Comparison of ENCODE assay signal across 35 cellular contexts in the genomic region with DNA sequence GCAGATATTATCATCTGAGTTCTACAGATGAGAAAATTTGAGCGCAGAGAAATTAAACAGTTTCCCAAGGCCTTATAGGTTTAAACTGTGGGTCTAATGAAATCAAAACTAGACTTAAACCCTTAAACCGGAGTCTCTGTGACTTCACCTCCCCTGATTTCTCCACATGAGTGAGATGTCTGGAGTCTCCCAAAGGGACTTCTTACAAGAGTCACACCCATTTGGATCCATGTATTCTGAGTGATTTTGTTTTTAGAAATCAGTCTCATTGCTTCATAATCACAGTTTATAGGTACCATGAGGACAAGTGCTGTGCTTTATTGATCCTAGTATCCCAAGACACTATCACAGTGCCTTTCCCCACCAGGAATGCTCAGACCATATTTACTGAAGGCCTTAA.
"Had no signal": no experiment of that assay in that cellular context is flagged by ENCODE, and none has a peak within 500 bp of the region (broad histone marks: within the 10 kb centered on the region; RNA-seq: fewer than 3 reads in every experiment).

No MANE protein-coding gene starts in this region.

- H3K9me3 Mint-ChIP-seq: activated B cell treated with CpG ODN at 0.5 μM for 24 hours; activated CD4-positive, alpha-beta memory T cell treated with anti-CD3 and anti-CD28 coated beads for 36 hours; activated CD8-positive, alpha-beta T cell treated with anti-CD3 and anti-CD28 coated beads for 36 hours; activated naive CD4-positive, alpha-beta T cell treated with anti-CD3 and anti-CD28 coated beads, Interleukin-2, amount 10 ng/mL, durations not matched to agents 7 days and 5 days; activated naive CD4-positive, alpha-beta T cell treated with anti-CD3 and anti-CD28 coated beads, Interleukin-2, amount 50 U/mL, for 24 hours; activated naive CD8-positive, alpha-beta T cell treated with anti-CD3 and anti-CD28 coated beads, Interleukin-2, amount 50 U/mL, for 24 hours; activated T-cell treated with anti-CD3 and anti-CD28 coated beads, Interleukin-2, amount 50 U/mL, for 4 hours; activated T-cell treated with anti-CD3 and anti-CD28 coated beads, Interleukin-2, amount 50 U/mL, for 72 hours; activated T-helper 1 cell treated with anti-CD3 and anti-CD28 coated beads, Interleukin-12 subunit alpha, Interleukin-12 subunit beta, Interleukin-2, Interleukin-4 antibody, amounts not matched to agents 30 ng/mL and 10 ng/mL and 1 ng/mL, durations not matched to agents 14 hours and 24 hours and 36 hours; activated T-helper 17 cell treated with anti-CD3 and anti-CD28 coated beads, Interleukin-2, amount 50 U/mL, for 72 hours; brain; central memory CD8-positive, alpha-beta T cell; T-helper 2 cell treated with Interferon-gamma antibody and Interleukin-4, amounts not matched to agents 5 μg/mL and 100 μg/mL, for 36 hours had no signal

- H3K27me3 ChIP-seq: ascending aorta had no signal

- H3K4me3 ChIP-seq: ascending aorta, cardiac muscle cell had no signal

- H3K27ac Mint-ChIP-seq: activated B cell treated with CpG ODN at 0.5 μM for 24 hours; activated CD4-positive, alpha-beta memory T cell treated with anti-CD3 and anti-CD28 coated beads for 36 hours; activated CD4-positive, alpha-beta T cell treated with anti-CD3 and anti-CD28 coated beads, Interleukin-2, amount 10 ng/mL, durations not matched to agents 24 days and 14 days; activated CD8-positive, alpha-beta T cell treated with anti-CD3 and anti-CD28 coated beads for 36 hours; activated naive CD4-positive, alpha-beta T cell treated with anti-CD3 and anti-CD28 coated beads, Interleukin-2, amount 10 ng/mL, durations not matched to agents 7 days and 5 days; activated naive CD4-positive, alpha-beta T cell treated with anti-CD3 and anti-CD28 coated beads, Interleukin-2, amount 50 U/mL, for 24 hours; activated naive CD8-positive, alpha-beta T cell; activated naive CD8-positive, alpha-beta T cell treated with anti-CD3 and anti-CD28 coated beads, Interleukin-2, amount 10 ng/mL, durations not matched to agents 7 days and 5 days; activated naive CD8-positive, alpha-beta T cell treated with anti-CD3 and anti-CD28 coated beads, Interleukin-2, amount 50 U/mL, for 24 hours; activated T-cell treated with anti-CD3 and anti-CD28 coated beads, Interleukin-2, amount 50 U/mL, for 72 hours; activated T-helper 1 cell treated with anti-CD3 and anti-CD28 coated beads, Interleukin-12 subunit alpha, Interleukin-12 subunit beta, Interleukin-2, Interleukin-4 antibody, amounts not matched to agents 30 ng/mL and 10 ng/mL and 1 ng/mL, durations not matched to agents 14 hours and 24 hours and 36 hours; activated T-helper 17 cell treated with anti-CD3 and anti-CD28 coated beads, Interleukin-2, amount 50 U/mL, for 72 hours; brain; T-helper 1 cell treated with Interleukin-12 subunit alpha and Interleukin-12 subunit beta and Interleukin-4 antibody, amounts not matched to agents 30 μg/mL and 1 μg/mL, for 36 hours; T-helper 2 cell treated with Interferon-gamma antibody and Interleukin-4, amounts not matched to agents 5 μg/mL and 100 μg/mL, for 36 hours had no signal

- H3K4me1 ChIP-seq: ascending aorta had no signal

- H3K9me3 ChIP-seq: ascending aorta had no signal

- DNase-seq: activated B cell treated with CpG ODN at 0.5 μM for 24 hours; activated CD4-positive, alpha-beta memory T cell treated with anti-CD3 and anti-CD28 coated beads for 36 hours; activated CD4-positive, alpha-beta T cell treated with anti-CD3 and anti-CD28 coated beads for 4 hours; activated CD4-positive, alpha-beta T cell treated with anti-CD3 and anti-CD28 coated beads, Interleukin-2, amount 10 ng/mL, durations not matched to agents 24 days and 14 days; activated CD4-positive, alpha-beta T cell treated with anti-CD3 and anti-CD28 coated beads, Interleukin-2, amount 50 U/mL, for 1 hour; activated CD4-positive, alpha-beta T cell treated with anti-CD3 and anti-CD28 coated beads, Interleukin-2, amount 50 U/mL, for 4 hours; activated CD4-positive, CD25-positive, alpha-beta regulatory T cell treated with anti-CD3 and anti-CD28 coated beads, Interleukin-2, amount 50 U/mL, for 72 hours; activated CD8-positive, alpha-beta memory T cell treated with anti-CD3 and anti-CD28 coated beads, Interleukin-2, amount 50 U/mL, for 4 hours; activated CD8-positive, alpha-beta T cell treated with anti-CD3 and anti-CD28 coated beads for 36 hours; activated gamma-delta T cell; activated naive CD4-positive, alpha-beta T cell treated with anti-CD3 and anti-CD28 coated beads, Interleukin-2, amount 10 ng/mL, durations not matched to agents 7 days and 5 days; activated naive CD4-positive, alpha-beta T cell treated with Interleukin-2 at 50 U/mL for 16 hours; activated naive CD8-positive, alpha-beta T cell treated with anti-CD3 and anti-CD28 coated beads, Interleukin-2, amount 10 ng/mL, durations not matched to agents 7 days and 5 days; activated naive CD8-positive, alpha-beta T cell treated with anti-CD3 and anti-CD28 coated beads, Interleukin-2, amount 50 U/mL, for 24 hours; activated T-cell treated with anti-CD3 and anti-CD28 coated beads for 4 hours; activated T-cell treated with anti-CD3 and anti-CD28 coated beads, Interleukin-2, amount 50 U/mL, for 1 hour; activated T-cell treated with anti-CD3 and anti-CD28 coated beads, Interleukin-2, amount 50 U/mL, for 4 hours; activated T-cell treated with anti-CD3 and anti-CD28 coated beads, Interleukin-2, amount 50 U/mL, for 72 hours; amygdala; anterior cingulate cortex; caudate nucleus; T-helper 1 cell; T-helper 2 cell; T-helper 9 cell had no signal

- H3K36me3 Mint-ChIP-seq: activated CD4-positive, alpha-beta memory T cell treated with anti-CD3 and anti-CD28 coated beads for 36 hours; activated naive CD4-positive, alpha-beta T cell treated with anti-CD3 and anti-CD28 coated beads, Interleukin-2, amount 10 ng/mL, durations not matched to agents 7 days and 5 days; activated naive CD4-positive, alpha-beta T cell treated with anti-CD3 and anti-CD28 coated beads, Interleukin-2, amount 50 U/mL, for 24 hours; brain had no signal

- H3K27ac ChIP-seq: ascending aorta, cardiac muscle cell, VCaP had no signal

- ATAC-seq: activated CD8-positive, alpha-beta T cell treated with anti-CD3 and anti-CD28 coated beads for 36 hours; activated naive CD8-positive, alpha-beta T cell treated with anti-CD3 and anti-CD28 coated beads, Interleukin-2, amount 50 U/mL, for 24 hours; activated T-cell treated with anti-CD3 and anti-CD28 coated beads, Interleukin-2, amount 50 U/mL, for 4 hours; activated T-cell treated with anti-CD3 and anti-CD28 coated beads, Interleukin-2, amount 50 U/mL, for 72 hours; activated T-helper 17 cell treated with anti-CD3 and anti-CD28 coated beads, Interleukin-2, amount 50 U/mL, for 72 hours had no signal

- H3K27me3 Mint-ChIP-seq: activated B cell treated with CpG ODN at 0.5 μM for 24 hours; activated CD4-positive, alpha-beta T cell treated with anti-CD3 and anti-CD28 coated beads, Interleukin-2, amount 10 ng/mL, durations not matched to agents 24 days and 14 days; activated CD8-positive, alpha-beta T cell treated with anti-CD3 and anti-CD28 coated beads for 36 hours; activated naive CD4-positive, alpha-beta T cell treated with anti-CD3 and anti-CD28 coated beads, Interleukin-2, amount 50 U/mL, for 24 hours; activated naive CD8-positive, alpha-beta T cell treated with anti-CD3 and anti-CD28 coated beads, Interleukin-2, amount 50 U/mL, for 24 hours; brain; central memory CD8-positive, alpha-beta T cell had no signal

- H3K36me3 ChIP-seq: ascending aorta, cardiac muscle cell had no signal

- H3K4me3 Mint-ChIP-seq: activated B cell treated with CpG ODN at 0.5 μM for 24 hours; activated CD4-positive, alpha-beta memory T cell treated with anti-CD3 and anti-CD28 coated beads for 36 hours; activated CD4-positive, alpha-beta T cell treated with anti-CD3 and anti-CD28 coated beads, Interleukin-2, amount 10 ng/mL, durations not matched to agents 24 days and 14 days; activated CD8-positive, alpha-beta T cell treated with anti-CD3 and anti-CD28 coated beads for 36 hours; activated naive CD4-positive, alpha-beta T cell treated with anti-CD3 and anti-CD28 coated beads, Interleukin-2, amount 10 ng/mL, durations not matched to agents 7 days and 5 days; activated naive CD4-positive, alpha-beta T cell treated with anti-CD3 and anti-CD28 coated beads, Interleukin-2, amount 50 U/mL, for 24 hours; activated naive CD8-positive, alpha-beta T cell; activated naive CD8-positive, alpha-beta T cell treated with anti-CD3 and anti-CD28 coated beads, Interleukin-2, amount 10 ng/mL, durations not matched to agents 7 days and 5 days; activated naive CD8-positive, alpha-beta T cell treated with anti-CD3 and anti-CD28 coated beads, Interleukin-2, amount 50 U/mL, for 24 hours; activated T-cell treated with anti-CD3 and anti-CD28 coated beads, Interleukin-2, amount 50 U/mL, for 4 hours; activated T-cell treated with anti-CD3 and anti-CD28 coated beads, Interleukin-2, amount 50 U/mL, for 72 hours; activated T-helper 1 cell treated with anti-CD3 and anti-CD28 coated beads, Interleukin-12 subunit alpha, Interleukin-12 subunit beta, Interleukin-2, Interleukin-4 antibody, amounts not matched to agents 30 ng/mL and 10 ng/mL and 1 ng/mL, durations not matched to agents 14 hours and 24 hours and 36 hours; activated T-helper 17 cell treated with anti-CD3 and anti-CD28 coated beads, Interleukin-2, amount 50 U/mL, for 72 hours; brain; central memory CD8-positive, alpha-beta T cell; T-helper 1 cell treated with Interleukin-12 subunit alpha and Interleukin-12 subunit beta and Interleukin-4 antibody, amounts not matched to agents 30 μg/mL and 1 μg/mL, for 36 hours; T-helper 2 cell treated with Interferon-gamma antibody and Interleukin-4, amounts not matched to agents 5 μg/mL and 100 μg/mL, for 36 hours had no signal
